In genomic region chr4:7719354-7720174, GRCh38 we compare ENCODE assay signal across 8 cellular contexts.
DNase-seq lines count a peak whose midpoint lies in the region; ATAC-seq and TF ChIP-seq lines count a peak whose summit lies in the region.

No MANE protein-coding gene starts in this region.

- no peak overlapping the region for H3K4me3 Mint-ChIP-seq in endothelial cell (ENCODE audit: unreplicated experiment)
- H3K4me3 Mint-ChIP-seq in nephron, result no peak overlapping the region
- no peak overlapping the region for H3K4me3 Mint-ChIP-seq in stimulated activated naive CD8-positive, alpha-beta T cell treated with anti-CD3 and anti-CD28 coated beads, Interleukin-15, amount 100 ng/mL, for 72 hours

- peak; percentile 71 for ATAC-seq in stimulated activated naive CD8-positive, alpha-beta T cell treated with anti-CD3 and anti-CD28 coated beads, Interleukin-15, amount 100 ng/mL, for 72 hours
- no peak for ATAC-seq in HG03439 (IDR thresholded peaks at IDR 0.05; ENCODE audit: unreplicated experiment)

- H3K36me3 Mint-ChIP-seq in endothelial cell (ENCODE audit: low read depth, unreplicated experiment) (peaks cover 11% of the 10 kb centered on the region), nephron (ENCODE audit: low read depth) (peaks cover 19% of the 10 kb centered on the region)

- H3K27ac Mint-ChIP-seq in endothelial cell (ENCODE audit: unreplicated experiment), result no peak overlapping the region
- H3K27ac Mint-ChIP-seq in nephron, result no peak overlapping the region
- peak overlapping the region in 1 of 2 donors; percentile 12 for H3K27ac Mint-ChIP-seq in stimulated activated naive CD8-positive, alpha-beta T cell treated with anti-CD3 and anti-CD28 coated beads, Interleukin-15, amount 100 ng/mL, for 72 hours

- TF ChIP-seq CTCF in endothelial cell (IDR thresholded peaks at IDR 0.05; ENCODE audit: unreplicated experiment) (peak; percentile 92), nephron (IDR thresholded peaks at IDR 0.05; ENCODE audit: unreplicated experiment in 3 of 3) (peak; percentile 83 to 90 (median 85))

- H3K27me3 Mint-ChIP-seq in endothelial cell (ENCODE audit: unreplicated experiment) (peaks cover 13% of the 10 kb centered on the region), nephron (ENCODE audit: low read depth) (peaks cover 26% of the 10 kb centered on the region)
- H3K27me3 Mint-ChIP-seq in stimulated activated naive CD8-positive, alpha-beta T cell treated with anti-CD3 and anti-CD28 coated beads, Interleukin-15, amount 100 ng/mL, for 72 hours, result peaks cover 33% of the 10 kb centered on the region

- H3K9me3 Mint-ChIP-seq in endothelial cell (ENCODE audit: unreplicated experiment) (no peaks in the 10 kb centered on the region), nephron (peaks cover 3% of the 10 kb centered on the region)
- H3K9me3 Mint-ChIP-seq in stimulated activated naive CD8-positive, alpha-beta T cell treated with anti-CD3 and anti-CD28 coated beads, Interleukin-15, amount 100 ng/mL, for 72 hours, result peaks cover 7 to 15% of the 10 kb centered on the region in 2 donors

- peak; percentile 58 for DNase-seq in NCI-H146 (lab: John Stamatoyannopoulos, UW)
- DNase-seq in NCI-H146 treated with DMSO at 0.1 percent for 48 hours (lab: John Stamatoyannopoulos, UW; ENCODE audit: unreplicated experiment), result no peak
- peak; percentile 46 for DNase-seq in NCI-H345 treated with DMSO at 0.1 percent for 48 hours (lab: John Stamatoyannopoulos, UW; ENCODE audit: unreplicated experiment)
- peak; percentile 7 for DNase-seq in activated CD8-positive, alpha-beta memory T cell treated with anti-CD3 and anti-CD28 coated beads, Interleukin-2, amount 50 U/mL, for 24 hours (ENCODE audit: extremely low read depth)
- peak; percentile 89 for DNase-seq in endothelial cell (ENCODE audit: low spot score)
- peak; percentile 54 to 55 for DNase-seq in stimulated activated naive CD8-positive, alpha-beta T cell treated with anti-CD3 and anti-CD28 coated beads, Interleukin-15, amount 100 ng/mL, for 72 hours

- H3K4me1 Mint-ChIP-seq in endothelial cell (ENCODE audit: unreplicated experiment) (peaks cover 4% of the 10 kb centered on the region), nephron (peaks cover 13% of the 10 kb centered on the region)
- peaks cover 6% of the 10 kb centered on the region for H3K4me1 Mint-ChIP-seq in stimulated activated naive CD8-positive, alpha-beta T cell treated with anti-CD3 and anti-CD28 coated beads, Interleukin-15, amount 100 ng/mL, for 72 hours
